16 cellular contexts compared by ENCODE assay signal in genomic region chr10:91653214-91653875, GRCh38. TPM values are rescaled to one million over a fixed set of nuclear protein-coding genes. Genes with fewer than 3 reads are reported as not detected.
DNase-seq lines count a peak whose midpoint lies in the region; TF ChIP-seq lines count a peak whose summit lies in the region.
"Had no signal": no experiment of that assay in that cellular context is flagged by ENCODE, and none has a peak within 500 bp of the region (broad histone marks: within the 10 kb centered on the region; RNA-seq: fewer than 3 reads in every experiment).

No MANE protein-coding gene starts in this region.

- H3K4me1 Mint-ChIP-seq in MCF 10A (ENCODE audit: insufficient read depth, unreplicated experiment) = peaks cover 25% of the 10 kb centered on the region
- H3K4me1 Mint-ChIP-seq: activated T-helper 17 cell treated with anti-CD3 and anti-CD28 coated beads, Interleukin-2, amount 50 U/mL, for 72 hours; naive thymus-derived CD4-positive, alpha-beta T cell; T-cell had no signal

- POLR2A ChIA-PET in MCF 10A (lab: Yijun Ruan, JAX) = interaction anchor here (0.6 to 1.8 kb wide), 12 partner anchors 10 to 271 kb away, joined by 3 to 7 read pairs (median 4); partner anchors contain the start of genes BTAF1 and TNKS2

- no peak for TF ChIP-seq POLR2A in uterus (IDR thresholded peaks at IDR 0.05)

- no peak overlapping the region for H3K4me3 Mint-ChIP-seq in MCF 10A (ENCODE audit: unreplicated experiment)
- H3K4me3 Mint-ChIP-seq: activated T-helper 17 cell treated with anti-CD3 and anti-CD28 coated beads, Interleukin-2, amount 50 U/mL, for 72 hours; brain; naive thymus-derived CD4-positive, alpha-beta T cell; T-cell had no signal

- CTCF ChIA-PET in MCF 10A (lab: Yijun Ruan, JAX) = interaction anchor here (1.1 to 3.6 kb wide), 3 partner anchors 9 to 41 kb away, joined by 3 to 25 read pairs (median 10); no protein-coding TSS in a partner anchor

- H3K27ac ChIP-seq in uterus = peak overlapping the region in 1 of 2 donors; percentile 44

- TF ChIP-seq CTCF in MCF 10A (IDR thresholded peaks at IDR 0.05; ENCODE audit: unreplicated experiment) = no peak
- TF ChIP-seq CTCF in uterus (IDR thresholded peaks at IDR 0.05) = no peak

- intact Hi-C loops in MCF 10A (cut with micrococcal nuclease) (no loop called here), uterus (cut with DNase I; ENCODE audit: low total_unique reads) (no loop called here)

- H3K36me3 Mint-ChIP-seq in MCF 10A (ENCODE audit: insufficient read depth, unreplicated experiment) = no peaks in the 10 kb centered on the region
- H3K36me3 Mint-ChIP-seq: brain; naive thymus-derived CD4-positive, alpha-beta T cell; T-cell had no signal

- peaks cover 0 to 3% of the 10 kb centered on the region in 2 donors for H3K4me1 ChIP-seq in uterus

- H3K27ac Mint-ChIP-seq in MCF 10A (ENCODE audit: low read depth, unreplicated experiment) = peak overlapping the region; percentile 68
- H3K27ac Mint-ChIP-seq: activated T-helper 17 cell treated with anti-CD3 and anti-CD28 coated beads, Interleukin-2, amount 50 U/mL, for 72 hours; naive thymus-derived CD4-positive, alpha-beta T cell; T-cell had no signal

- peaks cover 7% of the 10 kb centered on the region for H3K9me3 Mint-ChIP-seq in MCF 10A (ENCODE audit: unreplicated experiment)
- H3K9me3 Mint-ChIP-seq: activated T-helper 17 cell treated with anti-CD3 and anti-CD28 coated beads, Interleukin-2, amount 50 U/mL, for 72 hours; T-cell had no signal

- no peaks in the 10 kb centered on the region for H3K36me3 ChIP-seq in uterus

- no peaks in the 10 kb centered on the region for H3K27me3 Mint-ChIP-seq in MCF 10A (ENCODE audit: insufficient read depth, unreplicated experiment)

- H3K27me3 ChIP-seq in uterus = no peaks in the 10 kb centered on the region

- BruUV-seq in MCF 10A (replicated peaks; lab: Mats Ljungman, UMichigan) = no TSS peak

- no peak overlapping the region for H3K4me3 ChIP-seq in uterus

- peak; percentile 82 for DNase-seq in A172 (ENCODE audit: low spot score)
- DNase-seq in LHCN-M2 (ENCODE audit: low read depth) = peak; percentile 75
- DNase-seq in MCF 10A (ENCODE audit: unreplicated experiment) = peak; percentile 93
- DNase-seq in iris pigment epithelial cell (ENCODE audit: low read depth) = peak; percentile 85
- no peak for DNase-seq in NCI-H2196 treated with DMSO at 0.1 percent for 48 hours (lab: John Stamatoyannopoulos, UW; ENCODE audit: unreplicated experiment)
- DNase-seq in SKM-1 treated with dmso at 0.1 percent for 144 hours (lab: John Stamatoyannopoulos, UW; ENCODE audit: unreplicated experiment) = no peak
- no peak for DNase-seq in activated CD8-positive, alpha-beta memory T cell treated with anti-CD3 and anti-CD28 coated beads for 24 hours
- no peak for DNase-seq in uterus
- DNase-seq: 8988T; activated CD4-positive, alpha-beta T cell treated with anti-CD3 and anti-CD28 coated beads for 48 hours; naive thymus-derived CD4-positive, alpha-beta T cell; NCI-H1436; NCI-H82; T-cell had no signal

- no peaks in the 10 kb centered on the region for H3K9me3 ChIP-seq in uterus

RNA-seq across cellular contexts. Expression of gene PPP1R3C, which starts 20.5 kb away (rescaled TPM):
- 11.8 and 18.0 TPM in 2 replicates for total RNA-seq in A172 (2014; rRNA removed; shearing (Covaris generic))
- 74.9 and 101 TPM in 2 replicates for total RNA-seq in LHCN-M2 (2014; rRNA removed)
- 45.9 TPM for polyA plus RNA-seq in LHCN-M2 (2012)
- total RNA-seq in MCF 10A (2022) = 0.30 and 0.47 TPM in 2 replicates
- 10 to 100 TPM; 19.7 to 55.2 (median 25.5) TPM for total RNA-seq in uterus
- polyA plus RNA-seq: naive thymus-derived CD4-positive, alpha-beta T cell had no signal

Comparison
In these comparisons a context has a peak if more than half of its experiments do, and no peak if none do; other contexts are left out.
1. DNase-seq: peak in A172 (single experiment), LHCN-M2 (single experiment), MCF 10A (single experiment) and iris pigment epithelial cell (single experiment); none in NCI-H2196 treated with DMSO at 0.1 percent for 48 hours (single experiment), SKM-1 treated with dmso at 0.1 percent for 144 hours (single experiment), activated CD8-positive, alpha-beta memory T cell treated with anti-CD3 and anti-CD28 coated beads for 24 hours (single experiment) and uterus (0 of 2).